11 cellular contexts compared by ENCODE assay signal in genomic region chr14:104436741-104437701, GRCh38.
DNase-seq lines count a peak whose midpoint lies in the region; ATAC-seq, FAIRE-seq and TF ChIP-seq lines count a peak whose summit lies in the region.
"Had no signal": no experiment of that assay in that cellular context is flagged by ENCODE, and none has a peak within 500 bp of the region (broad histone marks: within the 10 kb centered on the region; RNA-seq: fewer than 3 reads in every experiment).

No MANE protein-coding gene starts in this region.

- H3K27me3 ChIP-seq in H7 (ENCODE audit: control insufficient read depth, insufficient read depth, low read length) (no peaks in the 10 kb centered on the region), heart left ventricle (no peaks in the 10 kb centered on the region), MG63 (no peaks in the 10 kb centered on the region)

- no peak for FAIRE-seq in D721Med (lab: Jason Lieb, UNC)

- intact Hi-C loops in heart left ventricle (cut with DNase I), result no loop called here
- intact Hi-C loops in sciatic nerve (cut with DNase I), result no loop called here

- TF ChIP-seq CTCF in heart left ventricle (IDR thresholded peaks at IDR 0.05) (no peak), D721Med (IDR thresholded peaks at IDR 0.05; ENCODE audit: insufficient read depth, missing control alignments) (no peak)

- no peak overlapping the region for H3K4me3 ChIP-seq in H7 (ENCODE audit: insufficient read depth, low read depth, low read length)
- H3K4me3 ChIP-seq in heart left ventricle, result peak overlapping the region in 9 of 12 donors; percentile 15 to 47 (median 39)
- no peak overlapping the region for H3K4me3 ChIP-seq in MG63

- ATAC-seq in heart left ventricle, result peak in 1 of 4 donors; percentile 1
- no peak for ATAC-seq in sciatic nerve
- no peak for ATAC-seq in HG03354 (IDR thresholded peaks at IDR 0.05; ENCODE audit: poor library complexity, severe bottlenecking, unreplicated experiment)
- ATAC-seq in GM21723 (IDR thresholded peaks at IDR 0.05; ENCODE audit: unreplicated experiment), result no peak
- ATAC-seq: naive thymus-derived CD8-positive, alpha-beta T cell had no signal

- WGBS in heart left ventricle, 4 donors, result 84 to 89% (median 86%) methylated on average over 15 of the region's 15 CpGs

- no peaks in the 10 kb centered on the region for H3K36me3 ChIP-seq in H7 (replicated peaks; ENCODE audit: control insufficient read depth, insufficient read depth, low read length)
- no peaks in the 10 kb centered on the region for H3K36me3 ChIP-seq in heart left ventricle
- H3K36me3 ChIP-seq in MG63, result no peaks in the 10 kb centered on the region

- H3K27ac ChIP-seq in heart left ventricle, result peak overlapping the region; percentile 1 to 77 (median 60)

- peak; percentile 68 for DNase-seq in H7
- DNase-seq in NCI-H510A treated with DMSO at 0.1 percent for 48 hours (lab: John Stamatoyannopoulos, UW), result peak; percentile 35
- peak in 1 of 5 donors; percentile 23 for DNase-seq in heart left ventricle
- peak; percentile 48 for DNase-seq in sciatic nerve (ENCODE audit: low spot score)
- DNase-seq in MG63, result no peak
- no peak for DNase-seq in D721Med (ENCODE audit: insufficient read length, low spot score)
- DNase-seq: activated T-cell treated with anti-CD3 and anti-CD28 coated beads for 4 hours, NCI-H1694 treated with DMSO at 0.1 percent for 48 hours had no signal

- no peak for TF ChIP-seq POLR2A in heart left ventricle (IDR thresholded peaks at IDR 0.05)

- peaks cover 0 to 24% (median 13%) of the 10 kb centered on the region in 12 donors for H3K4me1 ChIP-seq in heart left ventricle

- peaks cover 0 to 13% (median 0%) of the 10 kb centered on the region in 12 donors for H3K9me3 ChIP-seq in heart left ventricle
- no peaks in the 10 kb centered on the region for H3K9me3 ChIP-seq in MG63

Comparison
In these comparisons a context has a peak if more than half of its experiments do, and no peak if none do; other contexts are left out.
1. DNase-seq: peak in H7 (single experiment), NCI-H510A treated with DMSO at 0.1 percent for 48 hours (single experiment) and sciatic nerve (single experiment); none in MG63 (single experiment) and D721Med (single experiment).
2. H3K4me3 ChIP-seq: peak in heart left ventricle (9 of 12); none in H7 (single experiment) and MG63 (single experiment).